In genomic region chr7:5430612-5430947, GRCh38 we compare ENCODE assay signal across 12 cellular contexts. TPM values are rescaled to one million over a fixed set of nuclear protein-coding genes. Genes with fewer than 3 reads are reported as not detected.
DNase-seq lines count a peak whose midpoint lies in the region; ATAC-seq and TF ChIP-seq lines count a peak whose summit lies in the region.
"Had no signal": no experiment of that assay in that cellular context is flagged by ENCODE, and none has a peak within 500 bp of the region (broad histone marks: within the 10 kb centered on the region; RNA-seq: fewer than 3 reads in every experiment).

No MANE protein-coding gene starts in this region.

- H3K36me3 ChIP-seq in PC-3 (ENCODE audit: low read depth, low read length) = no peaks in the 10 kb centered on the region
- peaks cover 13% of the 10 kb centered on the region for H3K36me3 ChIP-seq in endodermal cell (ENCODE audit: control insufficient read depth, insufficient read depth, low read length)
- peaks cover 5% of the 10 kb centered on the region for H3K36me3 ChIP-seq in neural cell (ENCODE audit: insufficient read depth, low read length)
- no peaks in the 10 kb centered on the region for H3K36me3 ChIP-seq in upper lobe of right lung
- H3K36me3 ChIP-seq: left lung had no signal

- no TSS peak for BruUV-seq in PC-3 (replicated peaks; lab: Mats Ljungman, UMichigan)

- peaks cover 51% of the 10 kb centered on the region for H3K79me2 ChIP-seq in PC-3 (ENCODE audit: low read length)
- peaks cover 90% of the 10 kb centered on the region for H3K79me2 ChIP-seq in neural cell (replicated peaks; ENCODE audit: insufficient read depth, low read length)

- no peak overlapping the region for H3K4me2 ChIP-seq in PC-3 (ENCODE audit: low read length)
- no peak overlapping the region for H3K4me2 ChIP-seq in neural cell (ENCODE audit: low read length)

- peaks cover 13% of the 10 kb centered on the region for H3K4me1 Mint-ChIP-seq in endodermal cell

- H3F3A ChIP-seq in PC-3 (ENCODE audit: low read length, unreplicated experiment) = no peaks in the 10 kb centered on the region
- H3F3A ChIP-seq in neural cell (ENCODE audit: insufficient read depth, low read length, poor library complexity, severe bottlenecking) = peaks cover 3% of the 10 kb centered on the region

- POLR2A ChIA-PET in PC-3 (lab: Charles Lee; ENCODE audit: unreplicated experiment) = interaction anchor here (0.5 to 0.6 kb wide), 2 partner anchors 13 to 65 kb away, joined by 3 to 5 read pairs; no protein-coding TSS in a partner anchor

- H3K9me3 ChIP-seq in PC-3 (ENCODE audit: low read length) = no peaks in the 10 kb centered on the region
- H3K9me3 ChIP-seq in endodermal cell (ENCODE audit: control insufficient read depth, low read length) = peaks cover 12% of the 10 kb centered on the region
- H3K9me3 ChIP-seq in neural cell (ENCODE audit: low read length) = peaks cover 5% of the 10 kb centered on the region
- no peaks in the 10 kb centered on the region for H3K9me3 ChIP-seq in upper lobe of right lung
- H3K9me3 ChIP-seq: left lung had no signal

- H2AFZ ChIP-seq in PC-3 (ENCODE audit: low read length) (no peak overlapping the region), neural cell (ENCODE audit: low read depth, low read length) (no peak overlapping the region)

- TF ChIP-seq EP300 in neural cell (conservative IDR thresholded peaks at IDR 0.05; ENCODE audit: poor library complexity, severe bottlenecking) = no peak

- no peak overlapping the region for H3K27ac ChIP-seq in PC-3 (ENCODE audit: low read length)
- H3K27ac ChIP-seq in endodermal cell (ENCODE audit: low read depth, low read length) = no peak overlapping the region
- H3K27ac ChIP-seq in neural cell (ENCODE audit: low read length) = peak overlapping the region; percentile 100
- H3K27ac ChIP-seq in upper lobe of right lung = peak overlapping the region; percentile 51

- DNase-seq in PC-3 (no peak), endodermal cell (no peak), upper lobe of right lung (no peak), DMS153 treated with DMSO at 0.1 percent for 48 hours (lab: John Stamatoyannopoulos, UW; ENCODE audit: unreplicated experiment) (no peak)
- DNase-seq in stimulated activated CD4-positive, alpha-beta T cell treated with anti-CD3 and anti-CD28 coated beads, Interleukin-12 subunit alpha, Interleukin-12 subunit beta, amount 100 ng/mL, for 4 hours = no peak
- DNase-seq: activated T-cell treated with anti-CD3 and anti-CD28 coated beads, Interleukin-2, amount 50 U/mL, for 72 hours; cerebellar nuclear complex had no signal

- WGBS in endodermal cell (ENCODE audit: insufficient coverage in 1 of 2, insufficient read length in 1 of 2), 2 experiments = 96% methylated on average over 5 of the region's 5 CpGs; no CpG with 5 or more reads in 1 of the 2 experiments

- H3K9me2 ChIP-seq in PC-3 (replicated peaks; ENCODE audit: low read length) = no peaks in the 10 kb centered on the region
- H3K9me2 ChIP-seq in neural cell (ENCODE audit: insufficient read depth, low read length) = no peaks in the 10 kb centered on the region

- peak overlapping the region; percentile 96; the same call in 1 of the 2 replicates for H3K9ac ChIP-seq in PC-3 (ENCODE audit: low read length)
- H3K9ac ChIP-seq in endodermal cell (ENCODE audit: extremely low read depth, low read length, poor library complexity, severe bottlenecking) = no peak overlapping the region
- peak overlapping the region; percentile 100 for H3K9ac ChIP-seq in neural cell (ENCODE audit: low read length)

- CTCF ChIA-PET in PC-3 (lab: Charles Lee) = interaction anchor here (0.5 kb wide), 1 partner anchor 64 kb away, joined by 5 read pairs; no protein-coding TSS in a partner anchor

- H3K27me3 ChIP-seq in PC-3 (ENCODE audit: low read length) = no peaks in the 10 kb centered on the region
- no peaks in the 10 kb centered on the region for H3K27me3 ChIP-seq in endodermal cell (ENCODE audit: control insufficient read depth, insufficient read depth, low read length, poor library complexity, severe bottlenecking)
- H3K27me3 ChIP-seq in neural cell (ENCODE audit: insufficient read depth, low read depth, low read length) = no peaks in the 10 kb centered on the region
- H3K27me3 ChIP-seq in upper lobe of right lung = no peaks in the 10 kb centered on the region

- H3K4me1 ChIP-seq in PC-3 (ENCODE audit: insufficient read depth, low read length) (peaks cover 24% of the 10 kb centered on the region; the same call in 1 of the 2 replicates), endodermal cell (ENCODE audit: control insufficient read depth, insufficient read depth, low read length) (no peaks in the 10 kb centered on the region), upper lobe of right lung (peaks cover 26% of the 10 kb centered on the region)

- peaks cover 20% of the 10 kb centered on the region for H3K27me3 Mint-ChIP-seq in endodermal cell (ENCODE audit: insufficient read depth)

- H3K4me3 ChIP-seq in PC-3 (ENCODE audit: low read length) = no peak overlapping the region
- peak overlapping the region; percentile 99 for H3K4me3 ChIP-seq in endodermal cell (ENCODE audit: low read length)
- peak overlapping the region; percentile 100 for H3K4me3 ChIP-seq in neural cell (ENCODE audit: low read length)
- H3K4me3 ChIP-seq in upper lobe of right lung = peak overlapping the region; percentile 83

- H3K4me3 Mint-ChIP-seq in endodermal cell = peak overlapping the region; percentile 96

- no peak for TF ChIP-seq CTCF in PC-3 (conservative IDR thresholded peaks at IDR 0.05; ENCODE audit: low read depth, low read length)
- no peak for TF ChIP-seq CTCF in endodermal cell (conservative IDR thresholded peaks at IDR 0.05)
- TF ChIP-seq CTCF in neural cell (IDR thresholded peaks at IDR 0.05; ENCODE audit: poor library complexity, severe bottlenecking) = no peak
- no peak for TF ChIP-seq CTCF in upper lobe of right lung (IDR thresholded peaks at IDR 0.05)

- intact Hi-C loops in PC-3 (cut with micrococcal nuclease) = no loop called here
- intact Hi-C loops in upper lobe of right lung (cut with DNase I) = no loop called here

- ATAC-seq in PC-3 (no peak), upper lobe of right lung (no peak), HG03045 (IDR thresholded peaks at IDR 0.05; ENCODE audit: unreplicated experiment) (no peak)
- ATAC-seq: activated CD4-positive, CD25-positive, alpha-beta regulatory T cell treated with anti-CD3 and anti-CD28 coated beads, Interleukin-2, amount 50 U/mL, for 24 hours; activated T-cell treated with anti-CD3 and anti-CD28 coated beads, Interleukin-2, amount 50 U/mL, for 72 hours; sciatic nerve had no signal

- H3K27ac Mint-ChIP-seq in endodermal cell = no peak overlapping the region
- H3K27ac Mint-ChIP-seq: activated T-cell treated with anti-CD3 and anti-CD28 coated beads, Interleukin-2, amount 50 U/mL, for 72 hours had no signal

- no peaks in the 10 kb centered on the region for H4K20me1 ChIP-seq in PC-3 (ENCODE audit: low read length)
- H4K20me1 ChIP-seq in neural cell (ENCODE audit: insufficient read depth) = no peaks in the 10 kb centered on the region

- TF ChIP-seq RAD21 in neural cell (conservative IDR thresholded peaks at IDR 0.05) = no peak

- peaks cover 23% of the 10 kb centered on the region for H3K36me3 Mint-ChIP-seq in endodermal cell (ENCODE audit: low read depth)

- peaks cover 15% of the 10 kb centered on the region for H3K9me3 Mint-ChIP-seq in endodermal cell
- H3K9me3 Mint-ChIP-seq: activated T-cell treated with anti-CD3 and anti-CD28 coated beads, Interleukin-2, amount 50 U/mL, for 72 hours had no signal

TF ChIP-seq in neural cell, 6 proteins besides CTCF, POLR2A, EP300 and RAD21:
- TF ChIP-seq EZH2 (IDR thresholded peaks at IDR 0.05; ENCODE audit: borderline replicate concordance, insufficient read depth, low read length, poor library complexity, severe bottlenecking) (no peak), SMC3 (conservative IDR thresholded peaks at IDR 0.05; ENCODE audit: poor library complexity) (no peak)
- TF ChIP-seq, protein P1, sequence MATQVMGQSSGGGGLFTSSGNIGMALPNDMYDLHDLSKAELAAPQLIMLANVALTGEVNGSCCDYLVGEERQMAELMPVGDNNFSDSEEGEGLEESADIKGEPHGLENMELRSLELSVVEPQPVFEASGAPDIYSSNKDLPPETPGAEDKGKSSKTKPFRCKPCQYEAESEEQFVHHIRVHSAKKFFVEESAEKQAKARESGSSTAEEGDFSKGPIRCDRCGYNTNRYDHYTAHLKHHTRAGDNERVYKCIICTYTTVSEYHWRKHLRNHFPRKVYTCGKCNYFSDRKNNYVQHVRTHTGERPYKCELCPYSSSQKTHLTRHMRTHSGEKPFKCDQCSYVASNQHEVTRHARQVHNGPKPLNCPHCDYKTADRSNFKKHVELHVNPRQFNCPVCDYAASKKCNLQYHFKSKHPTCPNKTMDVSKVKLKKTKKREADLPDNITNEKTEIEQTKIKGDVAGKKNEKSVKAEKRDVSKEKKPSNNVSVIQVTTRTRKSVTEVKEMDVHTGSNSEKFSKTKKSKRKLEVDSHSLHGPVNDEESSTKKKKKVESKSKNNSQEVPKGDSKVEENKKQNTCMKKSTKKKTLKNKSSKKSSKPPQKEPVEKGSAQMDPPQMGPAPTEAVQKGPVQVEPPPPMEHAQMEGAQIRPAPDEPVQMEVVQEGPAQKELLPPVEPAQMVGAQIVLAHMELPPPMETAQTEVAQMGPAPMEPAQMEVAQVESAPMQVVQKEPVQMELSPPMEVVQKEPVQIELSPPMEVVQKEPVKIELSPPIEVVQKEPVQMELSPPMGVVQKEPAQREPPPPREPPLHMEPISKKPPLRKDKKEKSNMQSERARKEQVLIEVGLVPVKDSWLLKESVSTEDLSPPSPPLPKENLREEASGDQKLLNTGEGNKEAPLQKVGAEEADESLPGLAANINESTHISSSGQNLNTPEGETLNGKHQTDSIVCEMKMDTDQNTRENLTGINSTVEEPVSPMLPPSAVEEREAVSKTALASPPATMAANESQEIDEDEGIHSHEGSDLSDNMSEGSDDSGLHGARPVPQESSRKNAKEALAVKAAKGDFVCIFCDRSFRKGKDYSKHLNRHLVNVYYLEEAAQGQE (IDR thresholded peaks at IDR 0.05; ENCODE audit: borderline replicate concordance) = no peak

RNA-seq across cellular contexts. Expression of gene TNRC18, which starts 6.9 kb away (rescaled TPM):
- 26.8 and 57.8 TPM in 2 replicates for total RNA-seq in PC-3 (2014; rRNA removed)
- 100 to 1,000 TPM; 103 to 136 TPM for total RNA-seq in endodermal cell
- 48.8 TPM for polyA plus RNA-seq in endodermal cell (2013, experiment 1 of 2)
- polyA plus RNA-seq in endodermal cell (2013, experiment 2 of 2) = 55.8 TPM
- 23.6 and 28.6 TPM in 2 replicates for polyA plus RNA-seq in neural cell
- 109 and 158 TPM in 2 replicates for polyA minus RNA-seq in neural cell
- total RNA-seq in upper lobe of right lung = 118 TPM

Comparison
In these comparisons a context has a peak if more than half of its experiments do, and no peak if none do; other contexts are left out.
1. H3K27ac ChIP-seq: peak in neural cell (single experiment) and upper lobe of right lung (single experiment); none in PC-3 (single experiment) and endodermal cell (single experiment).